10 cellular contexts compared by ENCODE assay signal in genomic region chrX:22666441-22666840, GRCh38.
DNase-seq lines count a peak whose midpoint lies in the region; TF ChIP-seq lines count a peak whose summit lies in the region.
"Had no signal": no experiment of that assay in that cellular context is flagged by ENCODE, and none has a peak within 500 bp of the region (broad histone marks: within the 10 kb centered on the region; RNA-seq: fewer than 3 reads in every experiment).

No MANE protein-coding gene starts in this region.

- H3K4me3 ChIP-seq in brain microvascular endothelial cell (ENCODE audit: low read depth, low read length), result no peak overlapping the region

- TF ChIP-seq CTCF in brain microvascular endothelial cell (IDR thresholded peaks at IDR 0.05; ENCODE audit: low read depth, low read length, missing control alignments), result peak; percentile 54

- H3K27me3 ChIP-seq in brain microvascular endothelial cell (replicated peaks), result no peaks in the 10 kb centered on the region

- H3K9me3 Mint-ChIP-seq in activated T-helper 2 cell treated with anti-CD3 and anti-CD28 coated beads, Interferon-gamma antibody, Interleukin-2, Interleukin-4, amounts not matched to agents 10 μg/mL and 5 μg/mL and 100 μg/mL, durations not matched to agents 14 hours and 24 hours and 36 hours, result no peaks in the 10 kb centered on the region

- H3K27me3 Mint-ChIP-seq in activated T-helper 2 cell treated with anti-CD3 and anti-CD28 coated beads, Interferon-gamma antibody, Interleukin-2, Interleukin-4, amounts not matched to agents 10 μg/mL and 5 μg/mL and 100 μg/mL, durations not matched to agents 14 hours and 24 hours and 36 hours (ENCODE audit: low read depth), result no peaks in the 10 kb centered on the region

- no peak overlapping the region for H3K4me3 Mint-ChIP-seq in activated T-helper 2 cell treated with anti-CD3 and anti-CD28 coated beads, Interferon-gamma antibody, Interleukin-2, Interleukin-4, amounts not matched to agents 10 μg/mL and 5 μg/mL and 100 μg/mL, durations not matched to agents 14 hours and 24 hours and 36 hours (ENCODE audit: low read depth)

- DNase-seq in NCI-H1694 (lab: John Stamatoyannopoulos, UW) (peak; percentile 3), NCI-H1694 treated with DMSO at 0.1 percent for 48 hours (lab: John Stamatoyannopoulos, UW) (no peak), KBM-7 (peak; percentile 71), brain microvascular endothelial cell (peak; percentile 25), pons (ENCODE audit: low spot score) (peak; percentile 31), ureter (ENCODE audit: low spot score) (no peak), NCI-H2107 treated with DMSO at 0.1 percent for 48 hours (lab: John Stamatoyannopoulos, UW; ENCODE audit: unreplicated experiment) (no peak)
- no peak for DNase-seq in activated T-helper 2 cell treated with anti-CD3 and anti-CD28 coated beads, Interferon-gamma antibody, Interleukin-2, Interleukin-4, amounts not matched to agents 10 μg/mL and 5 μg/mL and 100 μg/mL, durations not matched to agents 14 hours and 24 hours and 36 hours (ENCODE audit: low spot score)
- DNase-seq: T-helper 9 cell had no signal

- intact Hi-C loops in activated T-helper 2 cell treated with anti-CD3 and anti-CD28 coated beads, Interferon-gamma antibody, Interleukin-2, Interleukin-4, amounts not matched to agents 10 μg/mL and 5 μg/mL and 100 μg/mL, durations not matched to agents 14 hours and 24 hours and 36 hours (cut with micrococcal nuclease), result no loop called here

- H3K27ac ChIP-seq in brain microvascular endothelial cell, result no peak overlapping the region
- H3K27ac ChIP-seq: epithelial cell of prostate had no signal

- no peaks in the 10 kb centered on the region for H3K4me1 Mint-ChIP-seq in activated T-helper 2 cell treated with anti-CD3 and anti-CD28 coated beads, Interferon-gamma antibody, Interleukin-2, Interleukin-4, amounts not matched to agents 10 μg/mL and 5 μg/mL and 100 μg/mL, durations not matched to agents 14 hours and 24 hours and 36 hours (ENCODE audit: low read depth)

- no peaks in the 10 kb centered on the region for H3K36me3 ChIP-seq in brain microvascular endothelial cell (replicated peaks)

- no peak overlapping the region for H3K27ac Mint-ChIP-seq in activated T-helper 2 cell treated with anti-CD3 and anti-CD28 coated beads, Interferon-gamma antibody, Interleukin-2, Interleukin-4, amounts not matched to agents 10 μg/mL and 5 μg/mL and 100 μg/mL, durations not matched to agents 14 hours and 24 hours and 36 hours

- no peaks in the 10 kb centered on the region for H3K36me3 Mint-ChIP-seq in activated T-helper 2 cell treated with anti-CD3 and anti-CD28 coated beads, Interferon-gamma antibody, Interleukin-2, Interleukin-4, amounts not matched to agents 10 μg/mL and 5 μg/mL and 100 μg/mL, durations not matched to agents 14 hours and 24 hours and 36 hours (ENCODE audit: low read depth)

- in situ Hi-C loops in KBM-7 (cut with MboI; ENCODE audit: low pct_unique_long_range_greater_than_20kb, low sequenced_read_pairs) (no loop called here), brain microvascular endothelial cell (cut with HindIII; ENCODE audit: low pct_ligation_motif_present, low sequenced_read_pairs) (no loop called here)

Comparison
In these comparisons a context has a peak if more than half of its experiments do, and no peak if none do; other contexts are left out.
1. DNase-seq: peak in NCI-H1694 (single experiment), KBM-7 (single experiment), brain microvascular endothelial cell (single experiment) and pons (single experiment); none in NCI-H1694 treated with DMSO at 0.1 percent for 48 hours (single experiment), activated T-helper 2 cell treated with anti-CD3 and anti-CD28 coated beads, Interferon-gamma antibody, Interleukin-2, Interleukin-4, amounts not matched to agents 10 μg/mL and 5 μg/mL and 100 μg/mL, durations not matched to agents 14 hours and 24 hours and 36 hours (single experiment), ureter (single experiment) and NCI-H2107 treated with DMSO at 0.1 percent for 48 hours (single experiment).